In genomic region chr12:116959845-116960514, GRCh38 we compare ENCODE assay signal across 8 cellular contexts.
A peak's percentile ranks its signal among the peaks of the same experiment; 100 is the strongest.
DNase-seq lines count a peak whose midpoint lies in the region; ATAC-seq and TF ChIP-seq lines count a peak whose summit lies in the region.

No MANE protein-coding gene starts in this region.

- DNase-seq in GM19240 (ENCODE audit: insufficient read length, low spot score) (peak; percentile 45), DMS53 treated with DMSO at 0.1 percent for 48 hours (lab: John Stamatoyannopoulos, UW; ENCODE audit: unreplicated experiment) (no peak), islet precursor cell (no peak), midbrain (lab: John Stamatoyannopoulos, UW) (no peak), NCI-H1436 (lab: John Stamatoyannopoulos, UW) (no peak)
- peak; percentile 3 for DNase-seq in stimulated activated CD4-positive, alpha-beta T cell treated with anti-CD3 and anti-CD28 coated beads, Interleukin-1b, Interleukin-23, amount 100 ng/mL, for 4 hours (ENCODE audit: low read depth in 2 of 2)

- peak; percentile 98 for ATAC-seq in HG02678 (IDR thresholded peaks at IDR 0.05; ENCODE audit: unreplicated experiment)
- no peak for ATAC-seq in SK-N-SH treated with all-trans-retinoic acid at 6 μM for 48 hours

TF ChIP-seq in SK-N-SH treated with all-trans-retinoic acid at 6 μM for 48 hours, 23 proteins besides CTCF, POLR2A, EP300 and RAD21:
- TF ChIP-seq ZFP3 (CRISPR knock-in tag; IDR thresholded peaks at IDR 0.05) (no peak), ZNF8 (CRISPR knock-in tag; IDR thresholded peaks at IDR 0.05) (no peak), TOX (CRISPR knock-in tag; IDR thresholded peaks at IDR 0.05; ENCODE audit: borderline replicate concordance) (no peak), PPARA (CRISPR knock-in tag; IDR thresholded peaks at IDR 0.05; ENCODE audit: borderline replicate concordance) (no peak), POU6F1 (CRISPR knock-in tag; IDR thresholded peaks at IDR 0.05; ENCODE audit: borderline replicate concordance, low read depth) (no peak), CSDC2 (CRISPR knock-in tag; IDR thresholded peaks at IDR 0.05) (no peak), ZFP30 (CRISPR knock-in tag; IDR thresholded peaks at IDR 0.05) (no peak), CREB5 (CRISPR knock-in tag; IDR thresholded peaks at IDR 0.05; ENCODE audit: low read depth) (no peak), ZC3H10 (CRISPR knock-in tag; IDR thresholded peaks at IDR 0.05) (no peak), PATZ1 (CRISPR knock-in tag; IDR thresholded peaks at IDR 0.05; ENCODE audit: borderline replicate concordance) (no peak), ARNTL (CRISPR knock-in tag; IDR thresholded peaks at IDR 0.05; ENCODE audit: borderline replicate concordance, low read depth) (no peak), TSHZ2 (CRISPR knock-in tag; IDR thresholded peaks at IDR 0.05) (peak; percentile 95), BACH2 (CRISPR knock-in tag; IDR thresholded peaks at IDR 0.05; ENCODE audit: borderline replicate concordance) (no peak), GLIS3 (CRISPR knock-in tag; IDR thresholded peaks at IDR 0.05) (peak; percentile 72; the same call in 1 of the 2 replicates), ZNF70 (CRISPR knock-in tag; IDR thresholded peaks at IDR 0.05) (no peak; the same call in 1 of the 2 replicates), CSRNP3 (CRISPR knock-in tag; IDR thresholded peaks at IDR 0.05) (peak; percentile 72), RARB (CRISPR knock-in tag; IDR thresholded peaks at IDR 0.05) (no peak), ZNF565 (CRISPR knock-in tag; conservative IDR thresholded peaks at IDR 0.05; ENCODE audit: low read depth) (0 out of 2 replicates have a peak, but pooled peaks have one; percentile 29), TCF4 (CRISPR knock-in tag; IDR thresholded peaks at IDR 0.05; ENCODE audit: borderline replicate concordance) (peak; percentile 88), ISL1 (CRISPR knock-in tag; IDR thresholded peaks at IDR 0.05) (peak; percentile 88), SNAI2 (CRISPR knock-in tag; IDR thresholded peaks at IDR 0.05) (no peak), ESRRG (CRISPR knock-in tag; IDR thresholded peaks at IDR 0.05) (no peak), OSR1 (CRISPR knock-in tag; IDR thresholded peaks at IDR 0.05) (no peak)

Comparison
In these comparisons a context has a peak if more than half of its experiments do, and no peak if none do; other contexts are left out.
1. DNase-seq: peak in GM19240 (single experiment) and stimulated activated CD4-positive, alpha-beta T cell treated with anti-CD3 and anti-CD28 coated beads, Interleukin-1b, Interleukin-23, amount 100 ng/mL, for 4 hours (2 of 2); none in DMS53 treated with DMSO at 0.1 percent for 48 hours (single experiment), islet precursor cell (single experiment), midbrain (single experiment) and NCI-H1436 (single experiment).